Comparison of ENCODE assay signal across 1 cellular context in the genomic region with DNA sequence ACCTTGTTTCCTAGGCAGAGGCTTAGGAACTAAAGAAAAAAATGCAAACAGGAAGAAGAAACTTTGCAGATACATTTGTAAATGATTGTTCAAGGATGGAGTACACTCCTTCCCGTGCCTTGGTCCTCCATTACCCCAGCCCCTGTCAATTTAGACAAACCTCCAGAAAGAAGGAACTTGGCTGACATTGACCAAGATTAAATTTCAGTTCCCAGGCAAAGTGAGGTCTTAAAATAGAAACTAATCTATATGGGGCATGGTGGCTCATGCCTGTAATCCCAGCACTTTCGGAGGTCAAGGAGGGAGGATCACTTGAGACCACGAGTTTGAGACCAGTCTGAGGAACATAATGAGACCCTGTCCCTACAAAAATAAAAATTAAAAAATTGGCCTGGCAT.
TF ChIP-seq lines count a peak whose summit lies in the region.

No MANE protein-coding gene starts in this region.

TF ChIP-seq in IMR-90, 13 proteins besides CTCF, POLR2A, EP300 and RAD21 (continued from another document):
- TF ChIP-seq, protein P1, sequence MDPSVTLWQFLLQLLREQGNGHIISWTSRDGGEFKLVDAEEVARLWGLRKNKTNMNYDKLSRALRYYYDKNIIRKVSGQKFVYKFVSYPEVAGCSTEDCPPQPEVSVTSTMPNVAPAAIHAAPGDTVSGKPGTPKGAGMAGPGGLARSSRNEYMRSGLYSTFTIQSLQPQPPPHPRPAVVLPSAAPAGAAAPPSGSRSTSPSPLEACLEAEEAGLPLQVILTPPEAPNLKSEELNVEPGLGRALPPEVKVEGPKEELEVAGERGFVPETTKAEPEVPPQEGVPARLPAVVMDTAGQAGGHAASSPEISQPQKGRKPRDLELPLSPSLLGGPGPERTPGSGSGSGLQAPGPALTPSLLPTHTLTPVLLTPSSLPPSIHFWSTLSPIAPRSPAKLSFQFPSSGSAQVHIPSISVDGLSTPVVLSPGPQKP (IDR thresholded peaks at IDR 0.05; ENCODE audit: borderline replicate concordance, low read depth, low read length) = no peak
- TF ChIP-seq RCOR1 (IDR thresholded peaks at IDR 0.05; ENCODE audit: insufficient replicate concordance, low read length) (no peak), BHLHE40 (IDR thresholded peaks at IDR 0.05; ENCODE audit: low read depth, low read length) (no peak), MAFK (IDR thresholded peaks at IDR 0.05; ENCODE audit: low read depth, low read length) (no peak), SMC3 (IDR thresholded peaks at IDR 0.05; ENCODE audit: low read depth, low read length) (no peak)
